In the genomic region with DNA sequence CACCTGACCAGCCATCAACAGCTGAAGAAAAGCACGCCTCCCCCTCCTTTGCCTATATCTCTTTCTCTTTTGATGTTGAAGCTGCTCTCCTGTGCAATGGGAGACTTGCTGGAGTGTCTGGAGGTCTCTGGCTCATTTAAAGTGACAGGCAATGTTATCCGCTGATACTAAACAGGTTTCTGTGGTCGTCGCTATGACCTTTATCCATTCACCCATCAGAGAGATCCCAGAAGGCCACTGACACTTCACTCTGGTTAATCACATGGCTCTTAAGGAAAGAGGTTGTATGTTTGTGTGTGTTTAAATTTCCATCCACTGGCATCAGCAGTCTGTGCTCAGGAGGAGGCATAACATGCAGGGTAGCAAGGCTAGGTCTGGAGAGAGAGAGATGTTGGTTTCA, we compare ENCODE assay signal across 2 cellular contexts.
TF ChIP-seq lines count a peak whose summit lies in the region.

No MANE protein-coding gene starts in this region.

TF ChIP-seq in SK-N-SH, 30 proteins besides CTCF, POLR2A, EP300 and RAD21 (continued from another document):
- no peak for TF ChIP-seq MXI1 (IDR thresholded peaks at IDR 0.05; ENCODE audit: low read depth, low read length)
- TF ChIP-seq MEF2A (IDR thresholded peaks at IDR 0.05; ENCODE audit: borderline replicate concordance, low read depth) = no peak
- TF ChIP-seq POLR2AphosphoS5 (IDR thresholded peaks at IDR 0.05; ENCODE audit: low read depth, low read length) = no peak
- no peak for TF ChIP-seq TCF12 (IDR thresholded peaks at IDR 0.05)
- no peak for TF ChIP-seq RFX5 (IDR thresholded peaks at IDR 0.05; ENCODE audit: low read length)
- no peak for TF ChIP-seq NFIC (IDR thresholded peaks at IDR 0.05; ENCODE audit: borderline replicate concordance)

TF ChIP-seq in SK-N-SH treated with all-trans-retinoic acid at 6 μM for 48 hours, 23 proteins besides CTCF, POLR2A, EP300 and RAD21 (continued from another document):
- TF ChIP-seq POU6F1 (CRISPR knock-in tag; IDR thresholded peaks at IDR 0.05; ENCODE audit: borderline replicate concordance, low read depth) (no peak), ISL1 (CRISPR knock-in tag; IDR thresholded peaks at IDR 0.05) (no peak), TOX (CRISPR knock-in tag; IDR thresholded peaks at IDR 0.05; ENCODE audit: borderline replicate concordance) (no peak), ARNTL (CRISPR knock-in tag; IDR thresholded peaks at IDR 0.05; ENCODE audit: borderline replicate concordance, low read depth) (no peak), ESRRG (CRISPR knock-in tag; IDR thresholded peaks at IDR 0.05) (no peak), ZNF70 (CRISPR knock-in tag; IDR thresholded peaks at IDR 0.05) (no peak), RARB (CRISPR knock-in tag; IDR thresholded peaks at IDR 0.05) (no peak), SNAI2 (CRISPR knock-in tag; IDR thresholded peaks at IDR 0.05) (no peak), ZC3H10 (CRISPR knock-in tag; IDR thresholded peaks at IDR 0.05) (no peak), ZFP30 (CRISPR knock-in tag; IDR thresholded peaks at IDR 0.05) (no peak)
